ENCODE assay signal across 18 cellular contexts in genomic region chr2:97845818-97846217, GRCh38.
"Had no signal": no experiment of that assay in that cellular context is flagged by ENCODE, and none has a peak within 500 bp of the region (broad histone marks: within the 10 kb centered on the region; RNA-seq: fewer than 3 reads in every experiment).

No MANE protein-coding gene starts in this region.

- H3K9me3 ChIP-seq: ascending aorta, left ventricle myocardium inferior, mucosa of descending colon, pancreas, tibial artery had no signal

- H3K27me3 ChIP-seq: ascending aorta, pancreas, tibial artery had no signal

- DNase-seq: activated CD4-positive, alpha-beta T cell treated with anti-CD3 and anti-CD28 coated beads, Interleukin-2, amount 50 U/mL, for 1 hour; activated CD4-positive, CD25-positive, alpha-beta regulatory T cell treated with anti-CD3 and anti-CD28 coated beads, Interleukin-2, amount 50 U/mL, for 72 hours; activated CD8-positive, alpha-beta memory T cell treated with anti-CD3 and anti-CD28 coated beads, Interleukin-2, amount 50 U/mL, for 48 hours; activated gamma-delta T cell; activated T-cell treated with anti-CD3 and anti-CD28 coated beads, Interleukin-2, amount 50 U/mL, for 72 hours; cortex of kidney; head of caudate nucleus; kidney; left ventricle myocardium inferior; mucosa of descending colon; naive B cell; pancreas; stimulated activated CD4-positive, alpha-beta T cell treated with anti-CD3 and anti-CD28 coated beads, Interleukin-4, amount 100 ng/mL, for 4 hours; stimulated activated naive CD4-positive, alpha-beta T cell; substantia nigra; tibial artery had no signal

- H3K4me1 ChIP-seq: ascending aorta had no signal

- H3K4me3 ChIP-seq: ascending aorta, left ventricle myocardium inferior, mucosa of descending colon, pancreas, tibial artery had no signal

- H3K27ac ChIP-seq: ascending aorta, left ventricle myocardium inferior, pancreas, tibial artery, VCaP had no signal
